1 cellular context compared by ENCODE assay signal in genomic region chr13:75907044-75907443, GRCh38.
TF ChIP-seq lines count a peak whose summit lies in the region.

No MANE protein-coding gene starts in this region.

TF ChIP-seq in GM23338, 12 proteins besides CTCF, POLR2A, EP300 and RAD21 (continued from another document):
- no peak for TF ChIP-seq ZNF462 (CRISPR knock-in tag; IDR thresholded peaks at IDR 0.05)
